13 cellular contexts compared by ENCODE assay signal in the genomic region with DNA sequence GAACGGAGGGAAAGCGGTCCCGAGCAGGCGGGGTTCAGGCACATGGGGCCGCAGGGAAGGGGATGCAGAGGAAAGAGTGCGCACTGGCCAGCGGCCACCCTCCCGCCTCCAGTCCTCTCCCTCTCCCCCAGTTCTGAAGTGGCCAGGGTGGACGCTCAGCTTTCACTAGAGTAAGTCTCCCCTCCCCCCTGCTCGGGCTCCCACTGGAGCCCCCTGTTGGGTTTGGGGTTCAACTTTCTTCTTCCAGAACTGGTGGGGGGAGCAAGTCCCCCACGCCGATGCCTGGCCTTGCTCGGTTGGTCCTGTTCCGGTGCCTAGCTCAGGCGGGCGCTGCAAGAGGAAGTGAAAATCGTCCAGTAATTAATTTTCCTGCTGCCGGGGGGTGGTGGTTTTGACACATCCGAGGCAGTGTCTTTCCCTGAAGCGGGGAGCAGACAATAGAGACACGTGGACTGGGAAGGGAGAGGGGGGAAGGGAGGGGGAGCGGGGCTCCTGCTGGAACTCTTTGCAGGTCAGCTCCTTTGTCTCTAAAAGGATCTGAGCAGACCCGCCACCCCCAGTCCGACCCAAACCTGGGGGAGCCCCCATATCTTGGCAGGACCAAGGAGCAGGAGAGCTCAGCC. TPM values are rescaled to one million over a fixed set of nuclear protein-coding genes. Genes with fewer than 3 reads are reported as not detected.
DNase-seq lines count a peak whose midpoint lies in the region; ATAC-seq, FAIRE-seq and TF ChIP-seq lines count a peak whose summit lies in the region.
"Had no signal": no experiment of that assay in that cellular context is flagged by ENCODE, and none has a peak within 500 bp of the region (broad histone marks: within the 10 kb centered on the region; RNA-seq: fewer than 3 reads in every experiment).

No MANE protein-coding gene starts in this region.

- no peaks in the 10 kb centered on the region for H3F3A ChIP-seq in neural cell (ENCODE audit: insufficient read depth, low read length, poor library complexity, severe bottlenecking)

- no peak overlapping the region for H3K27ac ChIP-seq in GM12878 (ENCODE audit: control insufficient read depth, insufficient read depth)
- peak overlapping the region; percentile 99 for H3K27ac ChIP-seq in neural cell (ENCODE audit: low read length)

- H3K79me2 ChIP-seq in GM12878 (ENCODE audit: control insufficient read depth, insufficient read depth, low read length) (no peaks in the 10 kb centered on the region), neural cell (replicated peaks; ENCODE audit: insufficient read depth, low read length) (peaks cover 58% of the 10 kb centered on the region)

- no peak overlapping the region for H3K4me3 ChIP-seq in GM12878
- peak overlapping the region; percentile 98 for H3K4me3 ChIP-seq in neural cell (ENCODE audit: low read length)

- BruUV-seq in GM12878 (replicated peaks; lab: Mats Ljungman, UMichigan), result no TSS peak

- no peak overlapping the region for H3K4me3 Mint-ChIP-seq in immature natural killer cell

- CTCF ChIA-PET in GM12878 (lab: Yijun Ruan, JAX), result interaction anchor here (0.6 to 1.8 kb wide), 4 partner anchors 9 to 706 kb away, joined by 4 to 5 read pairs (median 4); no protein-coding TSS in a partner anchor

- H3K4me1 ChIP-seq in GM12878 (ENCODE audit: control insufficient read depth, insufficient read depth, low read length), result peaks cover 4% of the 10 kb centered on the region; the same call in 1 of the 2 replicates

- no peaks in the 10 kb centered on the region for H3K9me2 ChIP-seq in neural cell (ENCODE audit: insufficient read depth, low read length)

- SMC1A ChIA-PET in GM12878 (lab: Charles Lee; ENCODE audit: uncharacterized antibody, unreplicated experiment), result interaction anchor here (1.0 kb wide), 1 partner anchor 31 kb away, joined by 5 read pairs; no protein-coding TSS in a partner anchor

- peaks cover 17 to 35% (median 19%) of the 10 kb centered on the region in 3 donors for H3K27me3 Mint-ChIP-seq in immature natural killer cell (ENCODE audit: low read depth in 3 of 3)

- peaks cover 6 to 8% of the 10 kb centered on the region in 2 donors for H3K4me1 Mint-ChIP-seq in immature natural killer cell

- no peak overlapping the region for H2AFZ ChIP-seq in GM12878 (ENCODE audit: control insufficient read depth, low read depth, low read length)
- H2AFZ ChIP-seq in neural cell (ENCODE audit: low read depth, low read length), result peak overlapping the region; percentile 11

- peak; percentile 76 for ATAC-seq in GM12878

- no peaks in the 10 kb centered on the region for H3K36me3 ChIP-seq in GM12878 (ENCODE audit: control insufficient read depth in 2 of 2, insufficient read depth in 2 of 2, low read length in 1 of 2)
- no peaks in the 10 kb centered on the region for H3K36me3 ChIP-seq in neural cell (ENCODE audit: insufficient read depth, low read length)

- POLR2A ChIA-PET in GM12878 (lab: Charles Lee), result interaction anchor here (0.7 kb wide), 1 partner anchor 22 kb away, joined by 3 read pairs; no protein-coding TSS in a partner anchor

- intact Hi-C loops in GM12878 (cut with micrococcal nuclease; ENCODE audit: unreplicated experiment), result no loop called here

- no peak for FAIRE-seq in GM12878 (lab: Jason Lieb, UNC)
- FAIRE-seq: A204.1, frontal cortex had no signal

- in situ Hi-C loops in GM12878 (cut with MboI), result no loop called here

- no peak overlapping the region for H3K4me2 ChIP-seq in GM12878 (ENCODE audit: control insufficient read depth, insufficient read depth)
- H3K4me2 ChIP-seq in neural cell (ENCODE audit: low read length), result peak overlapping the region; percentile 93

- TF ChIP-seq CTCF in GM12878 (IDR thresholded peaks at IDR 0.05 in 2 of 3, conservative IDR thresholded peaks at IDR 0.05 in 1 of 3; ENCODE audit: control insufficient read depth in 2 of 3, extremely low read depth in 1 of 3, insufficient read depth in 1 of 3, low read depth in 3 of 3, low read length in 3 of 3) (no peak), neural cell (IDR thresholded peaks at IDR 0.05; ENCODE audit: poor library complexity, severe bottlenecking) (no peak)

- TF ChIP-seq POLR2A in GM12878 (IDR thresholded peaks at IDR 0.05; ENCODE audit: low read depth, low read length), result no peak

- TF ChIP-seq EP300 in GM12878 (IDR thresholded peaks at IDR 0.05; ENCODE audit: borderline replicate concordance in 1 of 2, control insufficient read depth in 1 of 2, low read depth in 2 of 2, low read length in 2 of 2) (peak in 1 of 2 experiments; percentile 30; a peak in 1 of 4 replicates), neural cell (conservative IDR thresholded peaks at IDR 0.05; ENCODE audit: poor library complexity, severe bottlenecking) (peak; percentile 9)

- DNase-seq in DMS79 treated with DMSO at 0.1 percent for 48 hours (lab: John Stamatoyannopoulos, UW), result peak; percentile 43
- DNase-seq in DMS79 (lab: John Stamatoyannopoulos, UW), result no peak
- peak; percentile 52 for DNase-seq in NAMALWA (ENCODE audit: low spot score)
- DNase-seq in GM12878 (ENCODE audit: low read depth, low spot score), result no peak
- DNase-seq in immature natural killer cell, result no peak
- no peak for DNase-seq in stimulated activated naive CD4-positive, alpha-beta T cell (lab: John Stamatoyannopoulos, UW)
- no peak for DNase-seq in effector CD8-positive, alpha-beta T cell (lab: John Stamatoyannopoulos, UW)
- DNase-seq: KG1; stimulated activated CD4-positive, alpha-beta T cell treated with anti-CD3 and anti-CD28 coated beads, Interleukin-1b, Interleukin-23, amount 100 ng/mL, for 48 hours had no signal

- no peaks in the 10 kb centered on the region for H3K9me3 ChIP-seq in GM12878 (replicated peaks; ENCODE audit: control insufficient read depth, insufficient read depth, low read length)
- no peaks in the 10 kb centered on the region for H3K9me3 ChIP-seq in neural cell (ENCODE audit: low read length)

- H4K20me1 ChIP-seq in GM12878 (ENCODE audit: control insufficient read depth, insufficient read depth) (no peaks in the 10 kb centered on the region), neural cell (ENCODE audit: insufficient read depth) (peaks cover 4% of the 10 kb centered on the region)

- TF ChIP-seq RAD21 in GM12878 (IDR thresholded peaks at IDR 0.05; ENCODE audit: insufficient read depth, low read depth, low read length) (no peak), neural cell (conservative IDR thresholded peaks at IDR 0.05) (no peak)

- H3K27me3 ChIP-seq in GM12878 (replicated peaks in 1 of 2; ENCODE audit: control insufficient read depth in 2 of 2, insufficient read depth in 2 of 2, low read length in 1 of 2) (peaks cover 5 to 9% of the 10 kb centered on the region in 2 experiments), neural cell (ENCODE audit: insufficient read depth, low read depth, low read length) (no peaks in the 10 kb centered on the region)

- 3% methylated on average over 20 of the region's 24 CpGs for WGBS in GM12878 (ENCODE audit: insufficient coverage, insufficient replicate concordance, low lambda C conversion rate, missing lambda C conversion rate)

- H3K27ac Mint-ChIP-seq in immature natural killer cell, result no peak overlapping the region

- H3K9ac ChIP-seq in GM12878 (ENCODE audit: control insufficient read depth, insufficient read depth, low read length) (no peak overlapping the region), neural cell (ENCODE audit: low read length) (peak overlapping the region; percentile 99)

- H3K36me3 Mint-ChIP-seq in immature natural killer cell, result peaks cover 0 to 4% (median 4%) of the 10 kb centered on the region in 3 donors

- H3K9me3 Mint-ChIP-seq in immature natural killer cell, result peaks cover 0 to 5% (median under 1%) of the 10 kb centered on the region in 6 donors

- RAD21 ChIA-PET in GM12878 (lab: Charles Lee; ENCODE audit: unreplicated experiment), result interaction anchor here (1.4 kb wide), 1 partner anchor 9 kb away, joined by 4 read pairs; no protein-coding TSS in a partner anchor

RNA-seq across cellular contexts. Expression of gene SCRT2, which starts 0.8 kb away (rescaled TPM):
- total RNA-seq in GM12878 (2013; cell fraction: nucleolus; rRNA removed), result not detected in 2 replicates
- total RNA-seq in GM12878 (2014; rRNA removed) (not detected in 2 replicates), GM12878 (2014; rRNA removed; fragmentation: Illumina TruSeq; extraction: Trizol) (not detected in 2 replicates), GM12878 (2021) (not detected in 2 replicates)
- polyA plus RNA-seq in GM12878 (2011; ENCODE audit: low read depth), result not detected
- polyA plus RNA-seq in GM12878 (2011; rRNA removed) (not detected in 2 replicates), GM12878 (2014; fragmentation: Illumina TruSeq; extraction: Trizol) (not detected in 2 replicates), GM12878 (2014; fragmentation: Nextera tagmentation; extraction: Ambion mirVana) (not detected), GM12878 (2014; rRNA removed) (not detected in 2 replicates), GM12878 (2016; fragmentation: Nextera tagmentation; extraction: Ambion mirVana) (not detected), neural cell (2.5 and 3.8 TPM in 2 replicates), immature natural killer cell (not detected)
- 0.01 TPM in 1 of 2 replicates, not detected in the other for polyA plus RNA-seq in GM12878 (2011; cell fraction: cytosol; rRNA removed)
- 0.12 and 0.13 TPM in 2 replicates for polyA plus RNA-seq in GM12878 (2011; cell fraction: nucleus; rRNA removed)
- not detected in 2 replicates for polyA plus RNA-seq in GM12878 (2012)
- 0.05 TPM in 1 of 2 replicates, not detected in the other for polyA minus RNA-seq in GM12878 (2011; rRNA and poly(A)+ RNA removed)
- not detected in 2 replicates for polyA minus RNA-seq in GM12878 (2011; cell fraction: cytosol; rRNA and poly(A)+ RNA removed)
- polyA minus RNA-seq in GM12878 (2011; cell fraction: nucleus; rRNA and poly(A)+ RNA removed), result 0.10 TPM in 1 of 2 replicates, not detected in the other
- polyA minus RNA-seq in neural cell, result 10.0 and 11.2 TPM in 2 replicates
- total RNA-seq: SK-MEL-5 had no signal

RNA-seq across cellular contexts. Expression of gene SRXN1, which starts 23.4 kb away (rescaled TPM):
- total RNA-seq in GM12878 (2013; cell fraction: nucleolus; rRNA removed), result 3.0 and 4.5 TPM in 2 replicates
- total RNA-seq in GM12878 (2014; rRNA removed) (19.3 and 20.5 TPM in 2 replicates), GM12878 (2014; rRNA removed; fragmentation: Illumina TruSeq; extraction: Trizol) (14.4 and 14.8 TPM in 2 replicates), GM12878 (2021) (15.8 and 16.0 TPM in 2 replicates)
- 8.8 TPM for polyA plus RNA-seq in GM12878 (2011; ENCODE audit: low read depth)
- polyA plus RNA-seq in GM12878 (2011; rRNA removed) (17.6 and 17.8 TPM in 2 replicates), GM12878 (2014; fragmentation: Illumina TruSeq; extraction: Trizol) (19.3 and 19.6 TPM in 2 replicates), GM12878 (2014; fragmentation: Nextera tagmentation; extraction: Ambion mirVana) (1 to 10 TPM; 4.1 to 7.5 TPM), GM12878 (2014; rRNA removed) (13.7 and 14.2 TPM in 2 replicates), GM12878 (2016; fragmentation: Nextera tagmentation; extraction: Ambion mirVana) (10 to 100 TPM; 15.2 to 17.9 TPM), neural cell (6.9 and 7.5 TPM in 2 replicates), immature natural killer cell (10 to 100 TPM; 23.1 to 44.6 (median 31.0) TPM)
- polyA plus RNA-seq in GM12878 (2011; cell fraction: cytosol; rRNA removed), result 12.6 and 14.4 TPM in 2 replicates
- 7.6 and 8.1 TPM in 2 replicates for polyA plus RNA-seq in GM12878 (2011; cell fraction: nucleus; rRNA removed)
- 9.3 and 9.8 TPM in 2 replicates for polyA plus RNA-seq in GM12878 (2012)
- 12.8 and 17.8 TPM in 2 replicates for polyA minus RNA-seq in GM12878 (2011; rRNA and poly(A)+ RNA removed)
- 6.3 and 6.7 TPM in 2 replicates for polyA minus RNA-seq in GM12878 (2011; cell fraction: cytosol; rRNA and poly(A)+ RNA removed)
- 2.3 and 3.5 TPM in 2 replicates for polyA minus RNA-seq in GM12878 (2011; cell fraction: nucleus; rRNA and poly(A)+ RNA removed)
- polyA minus RNA-seq in neural cell, result 6.3 and 6.4 TPM in 2 replicates

Comparison
In these comparisons a context has a peak if more than half of its experiments do, and no peak if none do; other contexts are left out.
1. DNase-seq: peak in DMS79 treated with DMSO at 0.1 percent for 48 hours (single experiment) and NAMALWA (single experiment); none in DMS79 (single experiment), GM12878 (single experiment), immature natural killer cell (0 of 3), stimulated activated naive CD4-positive, alpha-beta T cell (0 of 6) and effector CD8-positive, alpha-beta T cell (single experiment).